In the genomic region with DNA sequence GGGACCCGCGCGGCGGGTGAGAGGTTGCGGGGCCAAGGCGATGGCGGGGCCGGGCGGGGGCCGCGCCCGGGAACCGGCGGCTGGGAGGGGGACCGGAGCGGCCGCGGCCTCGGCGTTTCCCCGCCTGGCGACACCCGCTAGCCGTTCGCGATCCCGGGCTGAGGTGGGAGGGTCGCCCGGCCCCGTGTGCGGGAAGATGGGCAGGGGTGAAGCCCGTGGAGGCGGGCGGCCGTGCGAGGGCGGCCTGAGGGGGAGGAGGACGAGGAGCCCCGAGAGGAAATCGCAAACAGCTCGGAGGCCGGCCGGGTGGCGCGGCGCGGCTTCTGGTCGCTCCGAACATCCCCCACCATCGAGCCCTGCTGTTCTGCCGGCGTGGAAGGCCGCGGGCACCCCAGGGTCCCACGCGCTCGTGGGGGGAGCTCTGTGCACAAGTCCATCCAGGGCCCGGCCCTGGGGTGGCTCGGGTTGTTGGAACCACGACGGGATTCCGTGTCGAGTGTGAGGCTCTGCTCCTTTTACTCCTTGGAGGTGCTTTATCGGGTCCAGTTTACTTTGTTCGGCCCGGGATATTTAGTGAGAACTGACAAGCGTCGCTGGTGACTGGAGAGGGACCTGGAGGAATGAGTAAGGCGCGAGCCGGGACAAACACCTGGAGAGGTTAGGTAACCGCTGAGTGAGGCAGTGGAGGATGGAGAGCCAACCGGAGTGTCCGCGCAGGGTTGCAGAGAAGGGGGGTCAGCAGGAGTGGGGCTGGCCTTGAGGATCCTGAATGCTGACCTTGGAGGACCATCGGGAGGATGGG, we compare ENCODE assay signal across 8 cellular contexts. TPM values are rescaled to one million over a fixed set of nuclear protein-coding genes. Genes with fewer than 3 reads are reported as not detected.
DNase-seq lines count a peak whose midpoint lies in the region; ATAC-seq and TF ChIP-seq lines count a peak whose summit lies in the region.

No MANE protein-coding gene starts in this region.

- peaks cover 17% of the 10 kb centered on the region for H3K79me1 ChIP-seq in trophoblast cell (ENCODE audit: low read length)

- intact Hi-C loops in heart right ventricle (cut with DNase I), result loop anchor here in 5 of 10 donors (5.0 to 10.0 kb wide), 5 partner anchors 42 to 82 kb away; no protein-coding TSS in a partner anchor

- H2BK120ac ChIP-seq in trophoblast cell (ENCODE audit: insufficient read depth, low read length, poor library complexity), result peak overlapping the region; percentile 78

- H4K91ac ChIP-seq in trophoblast cell (ENCODE audit: low read depth, low read length), result peak overlapping the region; percentile 96

- H3K14ac ChIP-seq in trophoblast cell (ENCODE audit: low read length), result peak overlapping the region; percentile 99

- peak overlapping the region; percentile 78 for H4K8ac ChIP-seq in trophoblast cell (ENCODE audit: low read depth, low read length)

- H3K4me3 ChIP-seq in AG09309 (ENCODE audit: control insufficient read depth, low read depth, low read length) (peak overlapping the region; percentile 76), heart right ventricle (peak overlapping the region; percentile 53 to 96 (median 90)), trophoblast cell (ENCODE audit: low read depth, low read length) (peak overlapping the region; percentile 97)

- no peaks in the 10 kb centered on the region for H3K36me3 ChIP-seq in heart right ventricle
- H3K36me3 ChIP-seq in trophoblast cell (ENCODE audit: control insufficient read depth in 1 of 2, insufficient read depth in 2 of 2, low read length in 2 of 2), result no peaks in the 10 kb centered on the region

- WGBS in heart right ventricle, 2 donors, result 0 to 1% methylated on average over 63 to 76 of the region's 76 CpGs
- no CpG with 5 or more reads among the region's 76 CpGs for WGBS in trophoblast cell (ENCODE audit: extremely low coverage, insufficient coverage, insufficient read length)

- no peak overlapping the region for H3K23ac ChIP-seq in trophoblast cell (ENCODE audit: low read length)

- TF ChIP-seq CTCF in AG09309 (IDR thresholded peaks at IDR 0.05; ENCODE audit: control insufficient read depth, insufficient read depth, low read depth, low read length, missing control alignments) (no peak), heart right ventricle (IDR thresholded peaks at IDR 0.05) (peak in 1 of 9 donors; percentile 1)

- DNase-seq in AG09309 (ENCODE audit: low read depth), result no peak
- peak; percentile 4 for DNase-seq in SHP77 treated with DMSO at 0.1 percent for 48 hours (lab: John Stamatoyannopoulos, UW)
- peak; percentile 17 for DNase-seq in activated naive CD8-positive, alpha-beta T cell treated with anti-CD3 and anti-CD28 coated beads, Interleukin-2, amount 50 U/mL, for 16 hours (ENCODE audit: low read depth, low spot score)
- peak; percentile 41 to 59 for DNase-seq in heart right ventricle
- DNase-seq in trophoblast cell, result peak; percentile 75 to 83
- no peak for DNase-seq in NCI-H1694 treated with DMSO at 0.1 percent for 48 hours (lab: John Stamatoyannopoulos, UW)

- no peaks in the 10 kb centered on the region for H3K9me3 ChIP-seq in heart right ventricle
- no peaks in the 10 kb centered on the region for H3K9me3 ChIP-seq in trophoblast cell (ENCODE audit: insufficient read depth, low read depth, low read length)

- peak overlapping the region; percentile 76 for H2BK5ac ChIP-seq in trophoblast cell (ENCODE audit: low read depth, low read length, poor library complexity)

- H2BK12ac ChIP-seq in trophoblast cell (ENCODE audit: low read length), result peak overlapping the region; percentile 20

- H3K4me2 ChIP-seq in trophoblast cell (ENCODE audit: low read length), result peak overlapping the region; percentile 99

- H2AK5ac ChIP-seq in trophoblast cell (ENCODE audit: low read length), result no peak overlapping the region

- peak overlapping the region; percentile 70 for H4K12ac ChIP-seq in trophoblast cell (ENCODE audit: low read depth, low read length)

- H3K4me1 ChIP-seq in heart right ventricle, result peaks cover 3 to 55% (median 39%) of the 10 kb centered on the region in 9 donors
- peaks cover 12 to 17% of the 10 kb centered on the region in 2 experiments for H3K4me1 ChIP-seq in trophoblast cell (ENCODE audit: control insufficient read depth in 1 of 2, insufficient read depth in 2 of 2, low read length in 2 of 2)

- H3K18ac ChIP-seq in trophoblast cell (ENCODE audit: low read length), result peak overlapping the region; percentile 89

- H3K4ac ChIP-seq in trophoblast cell (ENCODE audit: low read depth, low read length), result peak overlapping the region; percentile 97

- H3K9ac ChIP-seq in trophoblast cell (ENCODE audit: low read length), result peak overlapping the region; percentile 85

- H2AFZ ChIP-seq in trophoblast cell (ENCODE audit: insufficient read depth, low read length, poor library complexity), result peak overlapping the region; percentile 99

- H3K27me3 ChIP-seq in heart right ventricle, result no peaks in the 10 kb centered on the region
- H3K27me3 ChIP-seq in trophoblast cell (ENCODE audit: insufficient read depth, low read length), result no peaks in the 10 kb centered on the region

- H3K27ac ChIP-seq in heart right ventricle (peak overlapping the region; percentile 90 to 97 (median 95)), trophoblast cell (ENCODE audit: low read depth, low read length) (peak overlapping the region; percentile 90)

- ATAC-seq in GM19025 (IDR thresholded peaks at IDR 0.05; ENCODE audit: low read depth, unreplicated experiment), result peak; percentile 40
- peak; percentile 55 for ATAC-seq in HG03175 (IDR thresholded peaks at IDR 0.05; ENCODE audit: unreplicated experiment)
- ATAC-seq in heart right ventricle, result peak; percentile 40 to 65 (median 52)

- H3K79me2 ChIP-seq in trophoblast cell (ENCODE audit: control insufficient read depth, insufficient read depth, low read length, poor library complexity), result peaks cover 16% of the 10 kb centered on the region

RNA-seq across cellular contexts. Expression of a gene that starts 0.7 kb away (rescaled TPM):
- 10 to 100 TPM; 25.1 to 34.9 (median 29.4) TPM for total RNA-seq in heart right ventricle
- 10 to 100 TPM; 11.5 to 12.8 TPM for polyA plus RNA-seq in heart right ventricle
- polyA plus RNA-seq in trophoblast cell (2013), result 36.5 and 36.8 TPM in 2 replicates

Comparison
In these comparisons a context has a peak if more than half of its experiments do, and no peak if none do; other contexts are left out.
1. DNase-seq: peak in SHP77 treated with DMSO at 0.1 percent for 48 hours (single experiment), activated naive CD8-positive, alpha-beta T cell treated with anti-CD3 and anti-CD28 coated beads, Interleukin-2, amount 50 U/mL, for 16 hours (single experiment), heart right ventricle (2 of 2) and trophoblast cell (2 of 2); none in AG09309 (single experiment) and NCI-H1694 treated with DMSO at 0.1 percent for 48 hours (single experiment).
2. Peak in every context shown above with its lines, with median percentiles within 50 percentile points of each other: H3K4me3 ChIP-seq and ATAC-seq.